Comparison of ENCODE assay signal across 15 cellular contexts in genomic region chr2:65388626-65389390, GRCh38. TPM values are rescaled to one million over a fixed set of nuclear protein-coding genes. Genes with fewer than 3 reads are reported as not detected.
DNase-seq lines count a peak whose midpoint lies in the region; ATAC-seq, FAIRE-seq and TF ChIP-seq lines count a peak whose summit lies in the region.
"Had no signal": no experiment of that assay in that cellular context is flagged by ENCODE, and none has a peak within 500 bp of the region (broad histone marks: within the 10 kb centered on the region; RNA-seq: fewer than 3 reads in every experiment).

No MANE protein-coding gene starts in this region.

- H3K9ac ChIP-seq in GM12878 (ENCODE audit: control insufficient read depth, insufficient read depth, low read length), result peak overlapping the region; percentile 3; the same call in 1 of the 2 replicates

- no peak for TF ChIP-seq CTCF in GM12878 (IDR thresholded peaks at IDR 0.05 in 2 of 3, conservative IDR thresholded peaks at IDR 0.05 in 1 of 3; ENCODE audit: control insufficient read depth in 2 of 3, extremely low read depth in 1 of 3, insufficient read depth in 1 of 3, low read depth in 3 of 3, low read length in 3 of 3)
- TF ChIP-seq CTCF in nephron progenitor cell (IDR thresholded peaks at IDR 0.05), result no peak
- TF ChIP-seq CTCF in upper lobe of left lung (IDR thresholded peaks at IDR 0.05), result no peak
- TF ChIP-seq CTCF in endothelial cell (IDR thresholded peaks at IDR 0.05; ENCODE audit: unreplicated experiment), result no peak
- TF ChIP-seq CTCF in Calu3 (IDR thresholded peaks at IDR 0.05; ENCODE audit: unreplicated experiment), result no peak

- peaks cover 65% of the 10 kb centered on the region for H3K4me1 Mint-ChIP-seq in nephron progenitor cell
- H3K4me1 Mint-ChIP-seq in endothelial cell (ENCODE audit: unreplicated experiment), result peaks cover 22% of the 10 kb centered on the region
- H3K4me1 Mint-ChIP-seq in Calu3 (ENCODE audit: low read depth, unreplicated experiment), result peaks cover 63% of the 10 kb centered on the region

- H3K36me3 Mint-ChIP-seq in nephron progenitor cell (ENCODE audit: low read depth) (peaks cover 11% of the 10 kb centered on the region), endothelial cell (ENCODE audit: low read depth, unreplicated experiment) (no peaks in the 10 kb centered on the region), Calu3 (ENCODE audit: insufficient read depth, unreplicated experiment) (peaks cover 6% of the 10 kb centered on the region)

- in situ Hi-C loops in GM12878 (cut with MboI), result no loop called here

- peaks cover 64% of the 10 kb centered on the region for H3K4me1 ChIP-seq in GM12878 (ENCODE audit: control insufficient read depth, insufficient read depth, low read length)
- H3K4me1 ChIP-seq in upper lobe of left lung, result peaks cover 21 to 53% (median 38%) of the 10 kb centered on the region in 4 donors

- no peak for TF ChIP-seq RAD21 in GM12878 (IDR thresholded peaks at IDR 0.05; ENCODE audit: insufficient read depth, low read depth, low read length)

- H3K4me3 Mint-ChIP-seq in nephron progenitor cell (no peak overlapping the region), endothelial cell (ENCODE audit: unreplicated experiment) (no peak overlapping the region), Calu3 (ENCODE audit: low read depth, unreplicated experiment) (no peak overlapping the region)

- SMC1A ChIA-PET in GM12878 (lab: Charles Lee; ENCODE audit: uncharacterized antibody, unreplicated experiment), result interaction anchor here (0.6 to 7.3 kb wide), 19 partner anchors 8 to 123 kb away, joined by 3 to 80 read pairs (median 4); no protein-coding TSS in a partner anchor

- no peaks in the 10 kb centered on the region; the same call in none of the 2 replicates for H3K79me2 ChIP-seq in GM12878 (ENCODE audit: control insufficient read depth, insufficient read depth, low read length)

- TF ChIP-seq POLR2A in GM12878 (IDR thresholded peaks at IDR 0.05; ENCODE audit: low read depth, low read length), result no peak
- TF ChIP-seq POLR2A in upper lobe of left lung (IDR thresholded peaks at IDR 0.05), result no peak

- H3K27me3 Mint-ChIP-seq in nephron progenitor cell (ENCODE audit: low read depth, poor library complexity) (no peaks in the 10 kb centered on the region), endothelial cell (ENCODE audit: unreplicated experiment) (peaks cover 8% of the 10 kb centered on the region), Calu3 (ENCODE audit: unreplicated experiment) (no peaks in the 10 kb centered on the region)

- TF ChIP-seq EP300 in GM12878 (IDR thresholded peaks at IDR 0.05; ENCODE audit: borderline replicate concordance in 1 of 2, control insufficient read depth in 1 of 2, low read depth in 2 of 2, low read length in 2 of 2), result no peak
- TF ChIP-seq EP300 in upper lobe of left lung (IDR thresholded peaks at IDR 0.05), result no peak

- H2AFZ ChIP-seq in GM12878 (ENCODE audit: control insufficient read depth, low read depth, low read length), result no peak overlapping the region; the same call in 1 of the 2 replicates

- H4K20me1 ChIP-seq in GM12878 (ENCODE audit: control insufficient read depth, insufficient read depth), result no peaks in the 10 kb centered on the region

- peak; percentile 64 for DNase-seq in COLO829 (ENCODE audit: low spot score)
- peak; percentile 11 for DNase-seq in MV-4-11 (lab: John Stamatoyannopoulos, UW)
- DNase-seq in GM12878 (ENCODE audit: low read depth, low spot score), result no peak
- DNase-seq in nephron progenitor cell, result no peak
- DNase-seq in upper lobe of left lung, result no peak
- DNase-seq in activated CD4-positive, alpha-beta T cell treated with anti-CD3 and anti-CD28 coated beads, Interleukin-2, amount 50 U/mL, for 48 hours, result no peak
- no peak for DNase-seq in endothelial cell (ENCODE audit: low spot score)
- DNase-seq in Calu3, result no peak
- DNase-seq: Caco-2; gastrocnemius medialis; HCEC 1CT; NCI-H1930; stimulated activated CD4-positive, alpha-beta T cell treated with anti-CD3 and anti-CD28 coated beads, Interleukin-12 subunit alpha, Interleukin-12 subunit beta, amount 100 ng/mL, for 4 hours; stimulated activated naive CD8-positive, alpha-beta T cell treated with anti-CD3 and anti-CD28 coated beads, Interleukin-15, Interleukin-2, amounts not matched to agents 100 U/mL and 50 U/mL, for 24 hours had no signal

- H3K27me3 ChIP-seq in GM12878 (replicated peaks in 1 of 2; ENCODE audit: control insufficient read depth in 2 of 2, insufficient read depth in 2 of 2, low read length in 1 of 2) (no peaks in the 10 kb centered on the region), upper lobe of left lung (no peaks in the 10 kb centered on the region)
- H3K27me3 ChIP-seq: gastrocnemius medialis had no signal

- peak; percentile 13 for ATAC-seq in GM12878
- ATAC-seq in upper lobe of left lung (ENCODE audit: low FRiP score in 2 of 2), result no peak
- ATAC-seq: gastrocnemius medialis; stimulated activated naive CD8-positive, alpha-beta T cell treated with anti-CD3 and anti-CD28 coated beads, Interleukin-15, Interleukin-2, amounts not matched to agents 100 U/mL and 50 U/mL, for 24 hours had no signal

- RAD21 ChIA-PET in GM12878 (lab: Charles Lee; ENCODE audit: unreplicated experiment), result interaction anchor here (0.7 to 3.7 kb wide), 15 partner anchors 9 to 161 kb away, joined by 3 to 28 read pairs (median 5); partner anchors contain the start of gene ACTR2

- H3K4me2 ChIP-seq in GM12878 (ENCODE audit: control insufficient read depth, insufficient read depth), result peak overlapping the region; percentile 32

- no TSS peak for BruUV-seq in GM12878 (replicated peaks; lab: Mats Ljungman, UMichigan)
- BruUV-seq in Calu3 (replicated peaks; lab: Mats Ljungman, UMichigan), result no TSS peak

- H3K27ac ChIP-seq in GM12878 (ENCODE audit: control insufficient read depth, insufficient read depth) (peak overlapping the region; percentile 78), upper lobe of left lung (no peak overlapping the region)
- H3K27ac ChIP-seq: gastrocnemius medialis had no signal

- H3K36me3 ChIP-seq in GM12878 (ENCODE audit: control insufficient read depth in 2 of 2, insufficient read depth in 2 of 2, low read length in 1 of 2) (no peaks in the 10 kb centered on the region; a peak in 1 of 4 replicates), upper lobe of left lung (no peaks in the 10 kb centered on the region)
- H3K36me3 ChIP-seq: gastrocnemius medialis had no signal

- CTCF ChIA-PET in GM12878 (lab: Yijun Ruan, JAX) (interaction anchor here (0.9 to 2.1 kb wide), 6 partner anchors 19 to 124 kb away, joined by 3 to 7 read pairs (median 4); no protein-coding TSS in a partner anchor), Calu3 (lab: Charles Lee) (interaction anchor here (0.7 to 1.1 kb wide), 2 partner anchors 9 to 67 kb away, joined by 3 to 4 read pairs; no protein-coding TSS in a partner anchor)

- H3K27ac Mint-ChIP-seq in nephron progenitor cell (peak overlapping the region; percentile 94), endothelial cell (ENCODE audit: unreplicated experiment) (no peak overlapping the region), Calu3 (ENCODE audit: unreplicated experiment) (no peak overlapping the region)

- 68% methylated on average over 3 of the region's 3 CpGs for WGBS in GM12878 (ENCODE audit: insufficient coverage, insufficient replicate concordance, low lambda C conversion rate, missing lambda C conversion rate)
- 82 to 85% methylated on average over 2 to 3 of the region's 3 CpGs for WGBS in upper lobe of left lung, 2 donors

- H3K9me3 ChIP-seq in GM12878 (replicated peaks; ENCODE audit: control insufficient read depth, insufficient read depth, low read length) (no peaks in the 10 kb centered on the region), upper lobe of left lung (no peaks in the 10 kb centered on the region)
- H3K9me3 ChIP-seq: Caco-2, gastrocnemius medialis had no signal

- POLR2A ChIA-PET in GM12878 (lab: Charles Lee), result interaction anchor here (0.7 to 1.7 kb wide), 10 partner anchors 8 to 1063 kb away, joined by 3 to 7 read pairs (median 4); partner anchors contain the start of gene ACTR2

- FAIRE-seq in GM12878 (lab: Jason Lieb, UNC), result no peak
- FAIRE-seq: endometrium had no signal

- H3K9me3 Mint-ChIP-seq in nephron progenitor cell, result no peaks in the 10 kb centered on the region
- no peaks in the 10 kb centered on the region for H3K9me3 Mint-ChIP-seq in endothelial cell (ENCODE audit: unreplicated experiment)
- H3K9me3 Mint-ChIP-seq in Calu3 (ENCODE audit: low read depth, unreplicated experiment), result no peaks in the 10 kb centered on the region

- intact Hi-C loops in GM12878 (cut with micrococcal nuclease; ENCODE audit: unreplicated experiment), result loop anchor here (1.0 to 2.0 kb wide), 3 partner anchors 30 to 68 kb away; no protein-coding TSS in a partner anchor
- intact Hi-C loops in Calu3 (cut with micrococcal nuclease; ENCODE audit: unreplicated experiment), result no loop called here

- H3K4me3 ChIP-seq in GM12878 (no peak overlapping the region), upper lobe of left lung (no peak overlapping the region)
- H3K4me3 ChIP-seq: gastrocnemius medialis had no signal

TF ChIP-seq in GM12878, 131 proteins besides CTCF, POLR2A, EP300 and RAD21 (continues in another document):
- TF ChIP-seq FOS (IDR thresholded peaks at IDR 0.05; ENCODE audit: borderline replicate concordance, extremely low read depth, insufficient read length) (no peak), KAT2A (conservative IDR thresholded peaks at IDR 0.05; ENCODE audit: control insufficient read depth, low read depth, low read length) (no peak), SPI1 (IDR thresholded peaks at IDR 0.05; ENCODE audit: borderline replicate concordance, insufficient read depth, low read depth, low read length) (peak; percentile 27; the same call in 1 of the 2 replicates)

RNA-seq across cellular contexts. Expression of gene SPRED2, which starts 43.6 kb away (rescaled TPM):
- 22.4 and 22.8 TPM in 2 replicates for total RNA-seq in GM12878 (2013; cell fraction: nucleolus; rRNA removed)
- total RNA-seq in GM12878 (2014; rRNA removed) (5.3 and 5.7 TPM in 2 replicates), GM12878 (2014; rRNA removed; fragmentation: Illumina TruSeq; extraction: Trizol) (6.7 and 6.8 TPM in 2 replicates), GM12878 (2021) (23.9 and 25.6 TPM in 2 replicates), upper lobe of left lung (10 to 100 TPM; 15.7 to 53.0 (median 38.1) TPM), endothelial cell (ENCODE audit: unreplicated experiment) (17.6 TPM), Calu3 (2022) (28.9 and 33.3 TPM in 2 replicates)
- polyA plus RNA-seq in GM12878 (2011; ENCODE audit: low read depth), result 2.9 TPM
- polyA plus RNA-seq in GM12878 (2011; rRNA removed) (9.2 and 10.0 TPM in 2 replicates), GM12878 (2014; fragmentation: Illumina TruSeq; extraction: Trizol) (16.2 and 17.6 TPM in 2 replicates), GM12878 (2014; fragmentation: Nextera tagmentation; extraction: Ambion mirVana) (1 to 10 TPM; 3.0 to 3.2 TPM), GM12878 (2014; rRNA removed) (9.4 and 11.5 TPM in 2 replicates), GM12878 (2016; fragmentation: Nextera tagmentation; extraction: Ambion mirVana) (10 to 100 TPM; 10.9 to 11.8 TPM)
- 12.1 and 14.2 TPM in 2 replicates for polyA plus RNA-seq in GM12878 (2011; cell fraction: cytosol; rRNA removed)
- 15.3 and 17.6 TPM in 2 replicates for polyA plus RNA-seq in GM12878 (2011; cell fraction: nucleus; rRNA removed)
- polyA plus RNA-seq in GM12878 (2012), result 3.6 and 4.9 TPM in 2 replicates
- polyA minus RNA-seq in GM12878 (2011; rRNA and poly(A)+ RNA removed), result 10.8 and 11.3 TPM in 2 replicates
- polyA minus RNA-seq in GM12878 (2011; cell fraction: cytosol; rRNA and poly(A)+ RNA removed), result 8.0 and 8.7 TPM in 2 replicates
- polyA minus RNA-seq in GM12878 (2011; cell fraction: nucleus; rRNA and poly(A)+ RNA removed), result 5.2 and 10.3 TPM in 2 replicates

Comparison
In these comparisons a context has a peak if more than half of its experiments do, and no peak if none do; other contexts are left out.
1. DNase-seq: peak in COLO829 (single experiment) and MV-4-11 (single experiment); none in GM12878 (single experiment), nephron progenitor cell (single experiment), upper lobe of left lung (0 of 2), activated CD4-positive, alpha-beta T cell treated with anti-CD3 and anti-CD28 coated beads, Interleukin-2, amount 50 U/mL, for 48 hours (0 of 2), endothelial cell (single experiment) and Calu3 (single experiment).